8 cellular contexts compared by ENCODE assay signal in genomic region chr9:122464633-122465567, GRCh38. TPM values are rescaled to one million over a fixed set of nuclear protein-coding genes. Genes with fewer than 3 reads are reported as not detected.
DNase-seq lines count a peak whose midpoint lies in the region; ATAC-seq and TF ChIP-seq lines count a peak whose summit lies in the region.

No MANE protein-coding gene starts in this region.

- DNase-seq in NCI-H146 (lab: John Stamatoyannopoulos, UW) (peak; percentile 42), T-cell (peak; percentile 34 to 70 (median 54)), amniotic stem cell (lab: John Stamatoyannopoulos, UW) (peak; percentile 93), left ventricle myocardium superior (peak; percentile 47), retinal pigment epithelial cell (ENCODE audit: low read depth) (peak; percentile 79)

- intact Hi-C loops in left ventricle myocardium superior (cut with micrococcal nuclease), result loop anchor here (2.0 kb wide), 1 partner anchor 346 kb away; no protein-coding TSS in a partner anchor

- CTCF ChIA-PET in T-cell (lab: Charles Lee), result interaction anchor here (0.6 to 1.0 kb wide), 4 partner anchors 48 to 526 kb away, joined by 3 to 4 read pairs (median 4); no protein-coding TSS in a partner anchor

- H3K27me3 Mint-ChIP-seq in T-cell, result peaks cover 18 to 31% of the 10 kb centered on the region in 2 donors

- peak overlapping the region; percentile 81 to 87 (median 85) for H3K4me3 Mint-ChIP-seq in T-cell

- peak; percentile 87 for TF ChIP-seq CTCF in retinal pigment epithelial cell (conservative IDR thresholded peaks at IDR 0.05; ENCODE audit: low read depth, low read length)

- no peaks in the 10 kb centered on the region for H3K36me3 Mint-ChIP-seq in T-cell

- ATAC-seq in HG02623 (IDR thresholded peaks at IDR 0.05; ENCODE audit: unreplicated experiment), result peak; percentile 52
- ATAC-seq in T-cell (replicated peaks in 1 of 4), result peak; percentile 74 to 86 (median 80)
- peak; percentile 76 for ATAC-seq in left ventricle myocardium superior
- no peak for ATAC-seq in GM19328 (IDR thresholded peaks at IDR 0.05; ENCODE audit: unreplicated experiment)

- H3K9me3 Mint-ChIP-seq in T-cell, result peaks cover 0 to 3% (median 0%) of the 10 kb centered on the region in 3 donors

- peaks cover 7 to 14% (median 14%) of the 10 kb centered on the region in 3 donors for H3K4me1 Mint-ChIP-seq in T-cell

- H3K4me3 ChIP-seq in GM08714 (ENCODE audit: low read length) (peak overlapping the region; percentile 58), retinal pigment epithelial cell (ENCODE audit: low read length) (no peak overlapping the region)

- POLR2A ChIA-PET in T-cell (lab: Charles Lee), result interaction anchor here in 1 of 2 donors (0.7 kb wide), 1 partner anchor 371 kb away, joined by 3 read pairs; no protein-coding TSS in a partner anchor

- H3K27ac Mint-ChIP-seq in T-cell, result peak overlapping the region; percentile 92 to 93

RNA-seq across cellular contexts. Expression of gene OR1J1, which starts 12.8 kb away (rescaled TPM):
- total RNA-seq in T-cell, result not detected
- total RNA-seq in left ventricle myocardium superior, result not detected

RNA-seq across cellular contexts. Expression of gene OR1J2, which starts 45.7 kb away (rescaled TPM):
- not detected for total RNA-seq in T-cell
- total RNA-seq in left ventricle myocardium superior, result not detected

RNA-seq across cellular contexts. Expression of gene OR1J4, which starts 54.0 kb away (rescaled TPM):
- not detected for total RNA-seq in T-cell
- not detected for total RNA-seq in left ventricle myocardium superior

Comparison
In these comparisons a context has a peak if more than half of its experiments do, and no peak if none do; other contexts are left out.
1. DNase-seq: peak in every context shown above with its lines; median percentile 93 in amniotic stem cell; 79 in retinal pigment epithelial cell; 54 in T-cell; 47 in left ventricle myocardium superior; 42 in NCI-H146.